Comparison of ENCODE assay signal across 17 cellular contexts in genomic region chr1:182872881-182873280, GRCh38.
"Had no signal": no experiment of that assay in that cellular context is flagged by ENCODE, and none has a peak within 500 bp of the region (broad histone marks: within the 10 kb centered on the region; RNA-seq: fewer than 3 reads in every experiment).

No MANE protein-coding gene starts in this region.

- H3K27ac Mint-ChIP-seq: activated B cell treated with CpG ODN at 0.5 μM for 24 hours; activated T-helper 2 cell treated with anti-CD3 and anti-CD28 coated beads, Interferon-gamma antibody, Interleukin-2, Interleukin-4, amounts not matched to agents 10 μg/mL and 5 μg/mL and 100 μg/mL, durations not matched to agents 14 hours and 24 hours and 36 hours; T-helper 2 cell treated with Interferon-gamma antibody and Interleukin-4, amounts not matched to agents 5 μg/mL and 100 μg/mL, for 36 hours; type B pancreatic cell had no signal

- ATAC-seq: heart right ventricle, psoas muscle, right cardiac atrium had no signal

- DNase-seq: activated B cell treated with CpG ODN at 0.5 μM for 24 hours; activated CD4-positive, alpha-beta T cell treated with anti-CD3 and anti-CD28 coated beads for 4 hours; activated naive CD4-positive, alpha-beta T cell treated with anti-CD3 and anti-CD28 coated beads for 36 hours; amniotic stem cell; effector CD8-positive, alpha-beta T cell; heart right ventricle; left ventricle myocardium inferior; ovary; psoas muscle; right cardiac atrium; stimulated activated CD4-positive, alpha-beta T cell treated with anti-CD3 and anti-CD28 coated beads, Interleukin-2, amount 100 ng/mL, for 24 hours; stomach; SW 1271 had no signal

- FAIRE-seq: endothelial cell of umbilical vein had no signal

- H3K9me3 Mint-ChIP-seq: activated B cell treated with CpG ODN at 0.5 μM for 24 hours; activated naive CD4-positive, alpha-beta T cell treated with anti-CD3 and anti-CD28 coated beads for 36 hours; activated T-helper 2 cell treated with anti-CD3 and anti-CD28 coated beads, Interferon-gamma antibody, Interleukin-2, Interleukin-4, amounts not matched to agents 10 μg/mL and 5 μg/mL and 100 μg/mL, durations not matched to agents 14 hours and 24 hours and 36 hours; T-helper 2 cell treated with Interferon-gamma antibody and Interleukin-4, amounts not matched to agents 5 μg/mL and 100 μg/mL, for 36 hours; type B pancreatic cell had no signal

- H3K4me1 Mint-ChIP-seq: activated B cell treated with CpG ODN at 0.5 μM for 24 hours had no signal

- H3K4me3 Mint-ChIP-seq: activated B cell treated with CpG ODN at 0.5 μM for 24 hours; activated naive CD4-positive, alpha-beta T cell treated with anti-CD3 and anti-CD28 coated beads for 36 hours; T-helper 2 cell treated with Interferon-gamma antibody and Interleukin-4, amounts not matched to agents 5 μg/mL and 100 μg/mL, for 36 hours; type B pancreatic cell had no signal

- H3K27me3 Mint-ChIP-seq: activated B cell treated with CpG ODN at 0.5 μM for 24 hours, type B pancreatic cell had no signal
